10 cellular contexts compared by ENCODE assay signal in the genomic region with DNA sequence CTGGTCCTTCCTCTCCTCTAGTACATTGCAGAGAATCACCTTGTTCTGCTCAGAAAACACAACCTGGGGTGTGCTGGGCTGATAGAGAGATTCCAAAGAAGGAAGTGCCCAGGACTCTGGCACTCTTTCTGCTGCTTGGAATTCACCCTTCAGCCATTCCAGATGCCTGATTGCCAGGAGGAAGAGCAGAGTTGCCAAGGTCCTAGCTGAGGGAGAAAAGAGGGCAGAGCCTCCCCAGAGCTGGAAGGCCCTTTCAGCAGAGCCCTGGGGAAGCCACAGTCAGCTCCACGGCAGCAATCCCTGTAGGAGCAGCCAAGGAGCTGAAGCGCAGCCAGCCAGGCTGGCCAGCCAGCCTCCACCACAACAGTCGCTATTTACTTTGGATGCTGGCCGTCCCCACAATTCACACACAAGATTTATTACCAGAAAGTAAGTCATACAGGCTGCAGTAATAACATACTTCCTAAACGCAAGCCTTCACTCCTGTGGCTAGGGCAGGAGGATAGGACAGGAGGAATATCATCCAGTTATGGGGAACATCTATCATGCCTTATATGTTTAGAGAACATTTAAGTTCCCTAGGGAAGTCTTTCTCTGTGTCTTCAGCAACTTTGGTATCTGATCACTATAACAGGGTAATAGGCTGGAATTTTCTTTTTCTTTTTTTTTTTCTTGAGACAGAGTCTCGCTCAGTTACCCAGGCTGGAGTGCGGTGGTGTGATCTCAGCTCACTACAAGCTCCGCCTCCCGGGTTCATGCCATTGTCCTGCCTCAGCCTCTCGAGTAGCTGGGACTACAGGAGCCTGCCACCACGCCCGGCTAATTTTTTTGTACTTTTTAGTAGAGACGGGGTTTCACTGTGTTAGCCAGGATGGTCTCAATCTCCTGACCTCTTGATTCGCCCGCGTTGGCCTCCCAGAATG. TPM values are rescaled to one million over a fixed set of nuclear protein-coding genes. Genes with fewer than 3 reads are reported as not detected.
A peak's percentile ranks its signal among the peaks of the same experiment; 100 is the strongest.
DNase-seq lines count a peak whose midpoint lies in the region; ATAC-seq and TF ChIP-seq lines count a peak whose summit lies in the region.
"Had no signal": no experiment of that assay in that cellular context is flagged by ENCODE, and none has a peak within 500 bp of the region (broad histone marks: within the 10 kb centered on the region; RNA-seq: fewer than 3 reads in every experiment).

No MANE protein-coding gene starts in this region.

- no peaks in the 10 kb centered on the region for H3K9me3 ChIP-seq in Peyer's patch
- no peaks in the 10 kb centered on the region for H3K9me3 ChIP-seq in fibroblast of lung (ENCODE audit: control insufficient read depth, insufficient read depth, low read depth, low read length)
- no peaks in the 10 kb centered on the region for H3K9me3 ChIP-seq in endodermal cell (ENCODE audit: control insufficient read depth, low read length)
- H3K9me3 ChIP-seq in WERI-Rb-1 (ENCODE audit: severe bottlenecking) = no peaks in the 10 kb centered on the region
- H3K9me3 ChIP-seq: BLaER1 treated with 17β-estradiol and CSF1 and Interleukin-3, amounts not matched to agents 10 nM and 100 nM had no signal

- DNase-seq in Peyer's patch (peak in 2 of 3 donors; percentile 64 to 68), fibroblast of lung (ENCODE audit: low read depth in 2 of 2) (peak; percentile 96 to 99), nephron progenitor cell (no peak), endodermal cell (no peak), WERI-Rb-1 (no peak)
- DNase-seq: NCI-H2081 treated with DMSO at 0.1 percent for 48 hours had no signal

- H3K27ac Mint-ChIP-seq in nephron progenitor cell (peak overlapping the region; percentile 53), endodermal cell (no peak overlapping the region)

- peak overlapping the region; percentile 42 for H3K4me2 ChIP-seq in fibroblast of lung (ENCODE audit: extremely low read depth, insufficient read depth, low read length)
- H3K4me2 ChIP-seq: BLaER1 treated with 17β-estradiol and CSF1 and Interleukin-3, amounts not matched to agents 10 nM and 100 nM had no signal

- H3K36me3 Mint-ChIP-seq in nephron progenitor cell (ENCODE audit: low read depth) = no peaks in the 10 kb centered on the region
- H3K36me3 Mint-ChIP-seq in endodermal cell (ENCODE audit: low read depth) = no peaks in the 10 kb centered on the region

- H3K9me3 Mint-ChIP-seq in nephron progenitor cell = no peaks in the 10 kb centered on the region
- no peaks in the 10 kb centered on the region for H3K9me3 Mint-ChIP-seq in endodermal cell

- H2AFZ ChIP-seq in ACC112 (ENCODE audit: low read length, unreplicated experiment) = peak overlapping the region; percentile 64
- no peak overlapping the region for H2AFZ ChIP-seq in fibroblast of lung (ENCODE audit: low read length)

- H3K9ac ChIP-seq in fibroblast of lung (ENCODE audit: insufficient read depth, low read length) = peak overlapping the region; percentile 3
- no peak overlapping the region for H3K9ac ChIP-seq in endodermal cell (ENCODE audit: extremely low read depth, low read length, poor library complexity, severe bottlenecking)
- H3K9ac ChIP-seq: BLaER1 treated with 17β-estradiol and CSF1 and Interleukin-3, amounts not matched to agents 10 nM and 100 nM had no signal

- no peaks in the 10 kb centered on the region for H3K27me3 ChIP-seq in ACC112 (ENCODE audit: insufficient read depth, low read length)
- no peaks in the 10 kb centered on the region for H3K27me3 ChIP-seq in Peyer's patch
- H3K27me3 ChIP-seq in fibroblast of lung (ENCODE audit: control insufficient read depth, insufficient read depth, low read length) = no peaks in the 10 kb centered on the region
- H3K27me3 ChIP-seq in endodermal cell (ENCODE audit: control insufficient read depth, insufficient read depth, low read length, poor library complexity, severe bottlenecking) = no peaks in the 10 kb centered on the region
- no peaks in the 10 kb centered on the region for H3K27me3 ChIP-seq in WERI-Rb-1 (ENCODE audit: insufficient read depth, low read depth, severe bottlenecking)
- H3K27me3 ChIP-seq: BLaER1 treated with 17β-estradiol and CSF1 and Interleukin-3, amounts not matched to agents 10 nM and 100 nM had no signal

- peaks cover 28% of the 10 kb centered on the region for H3K4me1 ChIP-seq in ACC112 (ENCODE audit: control insufficient read depth, insufficient read depth, low read length, unreplicated experiment)
- H3K4me1 ChIP-seq in Peyer's patch = peaks cover 0 to 7% (median 0%) of the 10 kb centered on the region in 4 donors
- peaks cover 14% of the 10 kb centered on the region for H3K4me1 ChIP-seq in fibroblast of lung (ENCODE audit: control insufficient read depth, extremely low read depth, insufficient read depth, low read length)
- H3K4me1 ChIP-seq in endodermal cell (ENCODE audit: control insufficient read depth, insufficient read depth, low read length) = no peaks in the 10 kb centered on the region
- H3K4me1 ChIP-seq: BLaER1 treated with 17β-estradiol and CSF1 and Interleukin-3, amounts not matched to agents 10 nM and 100 nM had no signal

- no peaks in the 10 kb centered on the region for H3K79me2 ChIP-seq in ACC112 (ENCODE audit: control insufficient read depth, insufficient read depth, low read length, unreplicated experiment)
- no peaks in the 10 kb centered on the region for H3K79me2 ChIP-seq in fibroblast of lung (ENCODE audit: control insufficient read depth, insufficient read depth, low read length)

- H3K4me1 Mint-ChIP-seq in nephron progenitor cell = peaks cover 8% of the 10 kb centered on the region
- H3K4me1 Mint-ChIP-seq in endodermal cell = peaks cover 4% of the 10 kb centered on the region

- H3K4me3 Mint-ChIP-seq in nephron progenitor cell = no peak overlapping the region
- H3K4me3 Mint-ChIP-seq in endodermal cell = no peak overlapping the region

- peak overlapping the region; percentile 49 for H3K4me3 ChIP-seq in ACC112 (ENCODE audit: low read depth, low read length)
- no peak overlapping the region for H3K4me3 ChIP-seq in Peyer's patch
- H3K4me3 ChIP-seq in fibroblast of lung (replicated peaks in 1 of 4; ENCODE audit: control extremely low read depth in 1 of 4, insufficient read depth in 1 of 4, low read depth in 3 of 4, low read length in 4 of 4) = no peak overlapping the region
- no peak overlapping the region for H3K4me3 ChIP-seq in endodermal cell (ENCODE audit: low read length)
- H3K4me3 ChIP-seq in WERI-Rb-1 (ENCODE audit: low read depth, low read length) = no peak overlapping the region
- H3K4me3 ChIP-seq: BLaER1 treated with 17β-estradiol and CSF1 and Interleukin-3, amounts not matched to agents 10 nM and 100 nM had no signal

- H3K27me3 Mint-ChIP-seq in nephron progenitor cell (ENCODE audit: low read depth, poor library complexity) = peaks cover 8% of the 10 kb centered on the region
- no peaks in the 10 kb centered on the region for H3K27me3 Mint-ChIP-seq in endodermal cell (ENCODE audit: insufficient read depth)

- H3K27ac ChIP-seq in ACC112 (ENCODE audit: low read depth, low read length) (peak overlapping the region; percentile 96), Peyer's patch (peak overlapping the region; percentile 50 to 75 (median 60)), fibroblast of lung (ENCODE audit: insufficient read depth, low read length) (peak overlapping the region; percentile 87), endodermal cell (ENCODE audit: low read depth, low read length) (no peak overlapping the region), WERI-Rb-1 (no peak overlapping the region)
- H3K27ac ChIP-seq: BLaER1 treated with 17β-estradiol and CSF1 and Interleukin-3, amounts not matched to agents 10 nM and 100 nM had no signal

- TF ChIP-seq CTCF in Peyer's patch (IDR thresholded peaks at IDR 0.05) (no peak), fibroblast of lung (conservative IDR thresholded peaks at IDR 0.05 in 1 of 2, IDR thresholded peaks at IDR 0.05 in 1 of 2; ENCODE audit: low read depth in 1 of 2, low read length in 2 of 2) (no peak), nephron progenitor cell (IDR thresholded peaks at IDR 0.05) (no peak), endodermal cell (conservative IDR thresholded peaks at IDR 0.05) (no peak), WERI-Rb-1 (IDR thresholded peaks at IDR 0.05; ENCODE audit: low read depth, low read length) (no peak)

- H4K20me1 ChIP-seq in fibroblast of lung (ENCODE audit: control insufficient read depth, extremely low read depth, insufficient read depth, low read length) = no peaks in the 10 kb centered on the region
- H4K20me1 ChIP-seq: BLaER1 treated with 17β-estradiol and CSF1 and Interleukin-3, amounts not matched to agents 10 nM and 100 nM had no signal

- no peak for TF ChIP-seq POLR2A in Peyer's patch (IDR thresholded peaks at IDR 0.05)

- ATAC-seq in HG02642 (IDR thresholded peaks at IDR 0.05; ENCODE audit: poor library complexity, unreplicated experiment) (no peak), HG03442 (IDR thresholded peaks at IDR 0.05; ENCODE audit: unreplicated experiment) (no peak)

- H3K36me3 ChIP-seq in ACC112 (ENCODE audit: insufficient read depth, low read length) (no peaks in the 10 kb centered on the region), Peyer's patch (no peaks in the 10 kb centered on the region), fibroblast of lung (ENCODE audit: control insufficient read depth, insufficient read depth, low read length) (no peaks in the 10 kb centered on the region), endodermal cell (ENCODE audit: control insufficient read depth, insufficient read depth, low read length) (no peaks in the 10 kb centered on the region), WERI-Rb-1 (no peaks in the 10 kb centered on the region)
- H3K36me3 ChIP-seq: BLaER1 treated with 17β-estradiol and CSF1 and Interleukin-3, amounts not matched to agents 10 nM and 100 nM had no signal

- 92 to 96% methylated on average over 11 to 16 of the region's 16 CpGs for WGBS in endodermal cell (ENCODE audit: insufficient coverage in 1 of 2, insufficient read length in 1 of 2), 2 experiments

RNA-seq across cellular contexts. Expression of a gene that starts 36.6 kb away (rescaled TPM):
- 10 to 100 TPM; 26.4 to 49.0 (median 40.0) TPM for total RNA-seq in Peyer's patch
- total RNA-seq in fibroblast of lung = 6.2 and 9.7 TPM in 2 replicates
- 2.0 and 3.9 TPM in 2 replicates for polyA plus RNA-seq in fibroblast of lung
- 1.2 and 2.2 TPM in 2 replicates for polyA plus RNA-seq in fibroblast of lung (2012)
- 0.30 and 4.2 TPM in 2 replicates for polyA minus RNA-seq in fibroblast of lung (ENCODE audit: low replicate concordance)
- 1 to 10 TPM; 5.5 to 6.3 TPM for total RNA-seq in endodermal cell
- polyA plus RNA-seq in endodermal cell (2013, experiment 1 of 2) = 2.5 TPM
- polyA plus RNA-seq in endodermal cell (2013, experiment 2 of 2) = 2.8 TPM

Comparison
In these comparisons a context has a peak if more than half of its experiments do, and no peak if none do; other contexts are left out.
1. H3K27ac ChIP-seq: peak in ACC112 (single experiment), Peyer's patch (4 of 4) and fibroblast of lung (single experiment); none in endodermal cell (single experiment) and WERI-Rb-1 (single experiment).
2. DNase-seq: peak in Peyer's patch (2 of 3) and fibroblast of lung (2 of 2); none in nephron progenitor cell (single experiment), endodermal cell (single experiment) and WERI-Rb-1 (single experiment).